ENCODE assay signal across 1 cellular context in the genomic region with DNA sequence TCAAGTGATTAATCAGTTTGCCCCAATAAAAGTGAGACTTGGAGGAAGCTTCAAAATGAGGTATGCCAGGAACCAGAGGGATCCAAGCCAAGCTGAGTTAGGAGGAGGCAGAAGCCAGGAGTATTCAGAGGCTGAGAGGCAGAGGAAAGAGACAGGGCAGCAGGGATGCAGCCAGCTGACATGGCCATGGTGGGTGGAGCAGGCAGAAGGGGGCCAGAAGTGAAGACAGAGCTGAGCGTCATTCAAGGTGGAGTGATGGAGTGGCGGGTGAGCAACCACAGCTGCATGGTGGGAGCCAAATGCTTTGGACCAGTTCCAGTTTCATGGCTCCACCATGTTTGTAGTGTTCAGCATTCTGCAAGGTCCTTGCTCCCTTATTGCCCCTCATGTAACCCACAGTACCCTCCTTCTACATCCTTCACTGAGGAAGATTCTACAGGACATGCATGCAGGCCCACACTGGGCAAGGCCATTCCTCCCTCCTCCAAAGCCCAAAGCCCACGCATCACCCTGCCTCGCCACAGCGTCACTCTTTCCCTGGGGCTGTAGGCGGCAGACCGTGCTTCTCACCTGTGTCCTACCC.
TF ChIP-seq lines count a peak whose summit lies in the region.

No MANE protein-coding gene starts in this region.

TF ChIP-seq in H1, 55 proteins besides CTCF, POLR2A, EP300 and RAD21:
- no peak for TF ChIP-seq FOSL1 (IDR thresholded peaks at IDR 0.05; ENCODE audit: insufficient read depth, low read depth, low read length)
- TF ChIP-seq SIX5 (IDR thresholded peaks at IDR 0.05; ENCODE audit: low read depth, low read length) = no peak
- TF ChIP-seq HDAC6 (IDR thresholded peaks at IDR 0.05; ENCODE audit: low read depth, low read length) = no peak
- TF ChIP-seq, protein P1, sequence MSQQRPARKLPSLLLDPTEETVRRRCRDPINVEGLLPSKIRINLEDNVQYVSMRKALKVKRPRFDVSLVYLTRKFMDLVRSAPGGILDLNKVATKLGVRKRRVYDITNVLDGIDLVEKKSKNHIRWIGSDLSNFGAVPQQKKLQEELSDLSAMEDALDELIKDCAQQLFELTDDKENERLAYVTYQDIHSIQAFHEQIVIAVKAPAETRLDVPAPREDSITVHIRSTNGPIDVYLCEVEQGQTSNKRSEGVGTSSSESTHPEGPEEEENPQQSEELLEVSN (IDR thresholded peaks at IDR 0.05) = no peak
- TF ChIP-seq EZH2 (IDR thresholded peaks at IDR 0.05; ENCODE audit: low read depth, low read length, severe bottlenecking) = no peak
- TF ChIP-seq JUN (IDR thresholded peaks at IDR 0.05; ENCODE audit: low read depth, low read length) = no peak
- TF ChIP-seq CHD2 (IDR thresholded peaks at IDR 0.05; ENCODE audit: low read length) = no peak
- no peak for TF ChIP-seq RBBP5 (IDR thresholded peaks at IDR 0.05; ENCODE audit: borderline replicate concordance, low read depth, low read length)
- no peak for TF ChIP-seq RFX5 (IDR thresholded peaks at IDR 0.05; ENCODE audit: borderline replicate concordance, low read depth, low read length)
- TF ChIP-seq CHD1 (IDR thresholded peaks at IDR 0.05; ENCODE audit: low read depth, low read length) = no peak
- no peak for TF ChIP-seq SIRT6 (IDR thresholded peaks at IDR 0.05; ENCODE audit: low read length)
- no peak for TF ChIP-seq CTBP2 (IDR thresholded peaks at IDR 0.05; ENCODE audit: borderline replicate concordance, insufficient read depth, insufficient read length, low read length)
- TF ChIP-seq TBP (IDR thresholded peaks at IDR 0.05; ENCODE audit: low read depth, low read length) = no peak
- TF ChIP-seq, protein P2, sequence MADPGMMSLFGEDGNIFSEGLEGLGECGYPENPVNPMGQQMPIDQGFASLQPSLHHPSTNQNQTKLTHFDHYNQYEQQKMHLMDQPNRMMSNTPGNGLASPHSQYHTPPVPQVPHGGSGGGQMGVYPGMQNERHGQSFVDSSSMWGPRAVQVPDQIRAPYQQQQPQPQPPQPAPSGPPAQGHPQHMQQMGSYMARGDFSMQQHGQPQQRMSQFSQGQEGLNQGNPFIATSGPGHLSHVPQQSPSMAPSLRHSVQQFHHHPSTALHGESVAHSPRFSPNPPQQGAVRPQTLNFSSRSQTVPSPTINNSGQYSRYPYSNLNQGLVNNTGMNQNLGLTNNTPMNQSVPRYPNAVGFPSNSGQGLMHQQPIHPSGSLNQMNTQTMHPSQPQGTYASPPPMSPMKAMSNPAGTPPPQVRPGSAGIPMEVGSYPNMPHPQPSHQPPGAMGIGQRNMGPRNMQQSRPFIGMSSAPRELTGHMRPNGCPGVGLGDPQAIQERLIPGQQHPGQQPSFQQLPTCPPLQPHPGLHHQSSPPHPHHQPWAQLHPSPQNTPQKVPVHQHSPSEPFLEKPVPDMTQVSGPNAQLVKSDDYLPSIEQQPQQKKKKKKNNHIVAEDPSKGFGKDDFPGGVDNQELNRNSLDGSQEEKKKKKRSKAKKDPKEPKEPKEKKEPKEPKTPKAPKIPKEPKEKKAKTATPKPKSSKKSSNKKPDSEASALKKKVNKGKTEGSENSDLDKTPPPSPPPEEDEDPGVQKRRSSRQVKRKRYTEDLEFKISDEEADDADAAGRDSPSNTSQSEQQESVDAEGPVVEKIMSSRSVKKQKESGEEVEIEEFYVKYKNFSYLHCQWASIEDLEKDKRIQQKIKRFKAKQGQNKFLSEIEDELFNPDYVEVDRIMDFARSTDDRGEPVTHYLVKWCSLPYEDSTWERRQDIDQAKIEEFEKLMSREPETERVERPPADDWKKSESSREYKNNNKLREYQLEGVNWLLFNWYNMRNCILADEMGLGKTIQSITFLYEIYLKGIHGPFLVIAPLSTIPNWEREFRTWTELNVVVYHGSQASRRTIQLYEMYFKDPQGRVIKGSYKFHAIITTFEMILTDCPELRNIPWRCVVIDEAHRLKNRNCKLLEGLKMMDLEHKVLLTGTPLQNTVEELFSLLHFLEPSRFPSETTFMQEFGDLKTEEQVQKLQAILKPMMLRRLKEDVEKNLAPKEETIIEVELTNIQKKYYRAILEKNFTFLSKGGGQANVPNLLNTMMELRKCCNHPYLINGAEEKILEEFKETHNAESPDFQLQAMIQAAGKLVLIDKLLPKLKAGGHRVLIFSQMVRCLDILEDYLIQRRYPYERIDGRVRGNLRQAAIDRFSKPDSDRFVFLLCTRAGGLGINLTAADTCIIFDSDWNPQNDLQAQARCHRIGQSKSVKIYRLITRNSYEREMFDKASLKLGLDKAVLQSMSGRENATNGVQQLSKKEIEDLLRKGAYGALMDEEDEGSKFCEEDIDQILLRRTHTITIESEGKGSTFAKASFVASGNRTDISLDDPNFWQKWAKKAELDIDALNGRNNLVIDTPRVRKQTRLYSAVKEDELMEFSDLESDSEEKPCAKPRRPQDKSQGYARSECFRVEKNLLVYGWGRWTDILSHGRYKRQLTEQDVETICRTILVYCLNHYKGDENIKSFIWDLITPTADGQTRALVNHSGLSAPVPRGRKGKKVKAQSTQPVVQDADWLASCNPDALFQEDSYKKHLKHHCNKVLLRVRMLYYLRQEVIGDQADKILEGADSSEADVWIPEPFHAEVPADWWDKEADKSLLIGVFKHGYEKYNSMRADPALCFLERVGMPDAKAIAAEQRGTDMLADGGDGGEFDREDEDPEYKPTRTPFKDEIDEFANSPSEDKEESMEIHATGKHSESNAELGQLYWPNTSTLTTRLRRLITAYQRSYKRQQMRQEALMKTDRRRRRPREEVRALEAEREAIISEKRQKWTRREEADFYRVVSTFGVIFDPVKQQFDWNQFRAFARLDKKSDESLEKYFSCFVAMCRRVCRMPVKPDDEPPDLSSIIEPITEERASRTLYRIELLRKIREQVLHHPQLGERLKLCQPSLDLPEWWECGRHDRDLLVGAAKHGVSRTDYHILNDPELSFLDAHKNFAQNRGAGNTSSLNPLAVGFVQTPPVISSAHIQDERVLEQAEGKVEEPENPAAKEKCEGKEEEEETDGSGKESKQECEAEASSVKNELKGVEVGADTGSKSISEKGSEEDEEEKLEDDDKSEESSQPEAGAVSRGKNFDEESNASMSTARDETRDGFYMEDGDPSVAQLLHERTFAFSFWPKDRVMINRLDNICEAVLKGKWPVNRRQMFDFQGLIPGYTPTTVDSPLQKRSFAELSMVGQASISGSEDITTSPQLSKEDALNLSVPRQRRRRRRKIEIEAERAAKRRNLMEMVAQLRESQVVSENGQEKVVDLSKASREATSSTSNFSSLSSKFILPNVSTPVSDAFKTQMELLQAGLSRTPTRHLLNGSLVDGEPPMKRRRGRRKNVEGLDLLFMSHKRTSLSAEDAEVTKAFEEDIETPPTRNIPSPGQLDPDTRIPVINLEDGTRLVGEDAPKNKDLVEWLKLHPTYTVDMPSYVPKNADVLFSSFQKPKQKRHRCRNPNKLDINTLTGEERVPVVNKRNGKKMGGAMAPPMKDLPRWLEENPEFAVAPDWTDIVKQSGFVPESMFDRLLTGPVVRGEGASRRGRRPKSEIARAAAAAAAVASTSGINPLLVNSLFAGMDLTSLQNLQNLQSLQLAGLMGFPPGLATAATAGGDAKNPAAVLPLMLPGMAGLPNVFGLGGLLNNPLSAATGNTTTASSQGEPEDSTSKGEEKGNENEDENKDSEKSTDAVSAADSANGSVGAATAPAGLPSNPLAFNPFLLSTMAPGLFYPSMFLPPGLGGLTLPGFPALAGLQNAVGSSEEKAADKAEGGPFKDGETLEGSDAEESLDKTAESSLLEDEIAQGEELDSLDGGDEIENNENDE (IDR thresholded peaks at IDR 0.05; ENCODE audit: insufficient replicate concordance, low read length) = no peak
- no peak for TF ChIP-seq GABPA (IDR thresholded peaks at IDR 0.05; ENCODE audit: borderline replicate concordance, insufficient read depth, low read length)
- TF ChIP-seq SP1 (IDR thresholded peaks at IDR 0.05; ENCODE audit: low read depth, low read length) = no peak
- no peak for TF ChIP-seq HDAC2 (IDR thresholded peaks at IDR 0.05; ENCODE audit: borderline replicate concordance in 1 of 2, low read depth in 2 of 2, low read length in 2 of 2)
- no peak for TF ChIP-seq BACH1 (IDR thresholded peaks at IDR 0.05; ENCODE audit: low read length)
- TF ChIP-seq, protein P3, sequence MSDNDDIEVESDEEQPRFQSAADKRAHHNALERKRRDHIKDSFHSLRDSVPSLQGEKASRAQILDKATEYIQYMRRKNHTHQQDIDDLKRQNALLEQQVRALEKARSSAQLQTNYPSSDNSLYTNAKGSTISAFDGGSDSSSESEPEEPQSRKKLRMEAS (IDR thresholded peaks at IDR 0.05) = no peak
